In the genomic region with DNA sequence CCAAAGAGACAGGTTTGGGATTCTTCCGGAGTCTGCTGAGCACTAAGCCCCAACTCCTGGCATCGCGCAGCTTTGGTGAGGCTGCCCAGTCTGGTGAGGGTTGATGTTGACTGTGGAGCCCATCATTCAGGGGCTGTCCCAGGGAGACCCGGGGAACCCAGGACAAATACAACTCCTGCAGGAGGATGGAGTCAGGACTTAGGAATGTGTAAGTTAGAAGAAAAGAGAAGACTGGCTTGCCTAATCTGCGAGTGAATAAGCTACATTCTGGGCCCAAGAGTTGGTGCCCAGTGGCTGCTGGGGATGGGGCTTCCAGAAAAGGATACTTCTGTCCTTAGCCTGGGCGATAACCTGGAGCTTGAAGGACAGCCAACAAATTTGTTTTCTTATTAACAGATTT, we compare ENCODE assay signal across 28 cellular contexts. TPM values are rescaled to one million over a fixed set of nuclear protein-coding genes. Genes with fewer than 3 reads are reported as not detected.
A peak's percentile ranks its signal among the peaks of the same experiment; 100 is the strongest.
DNase-seq lines count a peak whose midpoint lies in the region; ATAC-seq and TF ChIP-seq lines count a peak whose summit lies in the region.
"Had no signal": no experiment of that assay in that cellular context is flagged by ENCODE, and none has a peak within 500 bp of the region (broad histone marks: within the 10 kb centered on the region; RNA-seq: fewer than 3 reads in every experiment).

No MANE protein-coding gene starts in this region.

- no peak overlapping the region for H3K4me3 Mint-ChIP-seq in activated T-helper 17 cell treated with anti-CD3 and anti-CD28 coated beads, Interleukin-2, amount 50 U/mL, for 72 hours
- H3K4me3 Mint-ChIP-seq in stimulated activated naive B cell treated with anti-CD40 and anti-IgM and Interleukin-4, amounts not matched to agents 10 μg/mL and 1 μg/mL and 100 μg/mL, for 72 hours: no peak overlapping the region
- H3K4me3 Mint-ChIP-seq: activated CD4-positive, alpha-beta memory T cell treated with anti-CD3 and anti-CD28 coated beads, Interleukin-2, amount 10 ng/mL, durations not matched to agents 7 days and 5 days; CD4-positive, alpha-beta memory T cell; dendritic cell treated with granulocyte-macrophage colony-stimulating factor and Interleukin-4, amounts not matched to agents 40 ng/mL and 50 ng/mL, for 4 days; neural progenitor cell had no signal

- H3K27ac ChIP-seq in brain microvascular endothelial cell: no peak overlapping the region
- H3K27ac ChIP-seq: cardiac muscle cell, HL-60, lower lobe of right lung, neural progenitor cell, uterus had no signal

- no peaks in the 10 kb centered on the region for H3K9me3 Mint-ChIP-seq in activated T-helper 17 cell treated with anti-CD3 and anti-CD28 coated beads, Interleukin-2, amount 50 U/mL, for 72 hours
- no peaks in the 10 kb centered on the region for H3K9me3 Mint-ChIP-seq in stimulated activated naive B cell treated with anti-CD40 and anti-IgM and Interleukin-4, amounts not matched to agents 10 μg/mL and 1 μg/mL and 100 μg/mL, for 72 hours
- H3K9me3 Mint-ChIP-seq: activated CD4-positive, alpha-beta memory T cell treated with anti-CD3 and anti-CD28 coated beads, Interleukin-2, amount 10 ng/mL, durations not matched to agents 7 days and 5 days; CD4-positive, alpha-beta memory T cell; dendritic cell treated with granulocyte-macrophage colony-stimulating factor and Interleukin-4, amounts not matched to agents 40 ng/mL and 50 ng/mL, for 4 days; neural progenitor cell had no signal

- H3K27ac Mint-ChIP-seq in activated T-helper 17 cell treated with anti-CD3 and anti-CD28 coated beads, Interleukin-2, amount 50 U/mL, for 72 hours: peak overlapping the region; percentile 37
- H3K27ac Mint-ChIP-seq in stimulated activated naive B cell treated with anti-CD40 and anti-IgM and Interleukin-4, amounts not matched to agents 10 μg/mL and 1 μg/mL and 100 μg/mL, for 72 hours: peak overlapping the region; percentile 66
- H3K27ac Mint-ChIP-seq: activated CD4-positive, alpha-beta memory T cell treated with anti-CD3 and anti-CD28 coated beads, Interleukin-2, amount 10 ng/mL, durations not matched to agents 7 days and 5 days; dendritic cell treated with granulocyte-macrophage colony-stimulating factor and Interleukin-4, amounts not matched to agents 40 ng/mL and 50 ng/mL, for 4 days; neural progenitor cell had no signal

- in situ Hi-C loops in brain microvascular endothelial cell (cut with HindIII; ENCODE audit: low pct_ligation_motif_present, low sequenced_read_pairs): no loop called here

- no peaks in the 10 kb centered on the region for H3K27me3 ChIP-seq in brain microvascular endothelial cell (replicated peaks)
- H3K27me3 ChIP-seq: cardiac muscle cell, neural progenitor cell, uterus had no signal

- no peaks in the 10 kb centered on the region for H3K4me1 Mint-ChIP-seq in activated T-helper 17 cell treated with anti-CD3 and anti-CD28 coated beads, Interleukin-2, amount 50 U/mL, for 72 hours
- H3K4me1 Mint-ChIP-seq in stimulated activated naive B cell treated with anti-CD40 and anti-IgM and Interleukin-4, amounts not matched to agents 10 μg/mL and 1 μg/mL and 100 μg/mL, for 72 hours: peaks cover 4 to 13% of the 10 kb centered on the region in 2 donors
- H3K4me1 Mint-ChIP-seq: activated CD4-positive, alpha-beta memory T cell treated with anti-CD3 and anti-CD28 coated beads, Interleukin-2, amount 10 ng/mL, durations not matched to agents 7 days and 5 days; CD4-positive, alpha-beta memory T cell had no signal

- no peaks in the 10 kb centered on the region for H3K27me3 Mint-ChIP-seq in activated T-helper 17 cell treated with anti-CD3 and anti-CD28 coated beads, Interleukin-2, amount 50 U/mL, for 72 hours
- H3K27me3 Mint-ChIP-seq in stimulated activated naive B cell treated with anti-CD40 and anti-IgM and Interleukin-4, amounts not matched to agents 10 μg/mL and 1 μg/mL and 100 μg/mL, for 72 hours: no peaks in the 10 kb centered on the region
- H3K27me3 Mint-ChIP-seq: activated CD4-positive, alpha-beta memory T cell treated with anti-CD3 and anti-CD28 coated beads, Interleukin-2, amount 10 ng/mL, durations not matched to agents 7 days and 5 days; CD4-positive, alpha-beta memory T cell; dendritic cell treated with granulocyte-macrophage colony-stimulating factor and Interleukin-4, amounts not matched to agents 40 ng/mL and 50 ng/mL, for 4 days had no signal

- no peak for TF ChIP-seq CTCF in fibroblast of pulmonary artery (IDR thresholded peaks at IDR 0.05; ENCODE audit: low read length, missing control alignments)
- TF ChIP-seq CTCF in brain microvascular endothelial cell (IDR thresholded peaks at IDR 0.05; ENCODE audit: low read depth, low read length, missing control alignments): no peak

- H3K36me3 ChIP-seq in brain microvascular endothelial cell (replicated peaks): peaks cover 3% of the 10 kb centered on the region
- H3K36me3 ChIP-seq: cardiac muscle cell, neural progenitor cell, uterus had no signal

- no peak for ATAC-seq in activated T-helper 17 cell treated with anti-CD3 and anti-CD28 coated beads, Interleukin-2, amount 50 U/mL, for 72 hours (replicated peaks)
- no peak for ATAC-seq in stimulated activated naive B cell treated with anti-CD40 and anti-IgM and Interleukin-4, amounts not matched to agents 10 μg/mL and 1 μg/mL and 100 μg/mL, for 72 hours (replicated peaks)
- ATAC-seq in GM21717 (IDR thresholded peaks at IDR 0.05; ENCODE audit: unreplicated experiment) (no peak), GM18870 (IDR thresholded peaks at IDR 0.05; ENCODE audit: unreplicated experiment) (no peak)
- ATAC-seq: lower lobe of right lung, Right ventricle myocardium inferior had no signal

- H3K36me3 Mint-ChIP-seq in activated T-helper 17 cell treated with anti-CD3 and anti-CD28 coated beads, Interleukin-2, amount 50 U/mL, for 72 hours (ENCODE audit: low read depth): peaks cover 36% of the 10 kb centered on the region
- peaks cover 43 to 53% of the 10 kb centered on the region in 2 donors for H3K36me3 Mint-ChIP-seq in stimulated activated naive B cell treated with anti-CD40 and anti-IgM and Interleukin-4, amounts not matched to agents 10 μg/mL and 1 μg/mL and 100 μg/mL, for 72 hours

- DNase-seq in HT1080 (ENCODE audit: low read depth): peak; percentile 10
- DNase-seq in fibroblast of pulmonary artery (ENCODE audit: low read depth): peak; percentile 15
- DNase-seq in stimulated activated naive B cell treated with anti-CD40 and anti-IgM and Interleukin-4, amounts not matched to agents 10 μg/mL and 1 μg/mL and 100 μg/mL, for 72 hours: no peak
- DNase-seq in brain microvascular endothelial cell: no peak
- DNase-seq: activated CD4-positive, alpha-beta memory T cell treated with anti-CD3 and anti-CD28 coated beads, Interleukin-2, amount 10 ng/mL, durations not matched to agents 7 days and 5 days; activated CD4-positive, CD25-positive, alpha-beta regulatory T cell; activated gamma-delta T cell treated with Interleukin-2 at 50 U/mL for 16 hours; activated T-cell treated with anti-CD3 and anti-CD28 coated beads for 4 hours; CD4-positive, alpha-beta memory T cell; DMS 273 treated with DMSO at 0.1 percent for 48 hours; foreskin melanocyte; GF-D8; hippocampal formation; islet precursor cell; lower lobe of right lung; MM.1S; NCI-H1694; NCI-H748 treated with DMSO at 0.1 percent for 48 hours; T1000; uterus had no signal

- no peak overlapping the region for H3K4me3 ChIP-seq in fibroblast of pulmonary artery (replicated peaks; ENCODE audit: low read depth, low read length)
- no peak overlapping the region for H3K4me3 ChIP-seq in brain microvascular endothelial cell (ENCODE audit: low read depth, low read length)
- H3K4me3 ChIP-seq: cardiac muscle cell, lower lobe of right lung, neural progenitor cell, uterus had no signal

RNA-seq across cellular contexts. Expression of a gene that starts 47.9 kb away (rescaled TPM):
- 9.6 and 12.9 TPM in 2 replicates for total RNA-seq in HT1080 (2014; rRNA removed; shearing (Covaris generic))
- polyA plus RNA-seq in HT1080 (2015; cell fraction: cytosol; rRNA removed): 11.0 and 11.5 TPM in 2 replicates
- polyA plus RNA-seq in HT1080 (2015; cell fraction: nucleus; rRNA removed): 13.7 and 14.9 TPM in 2 replicates
- total RNA-seq in activated T-helper 17 cell treated with anti-CD3 and anti-CD28 coated beads, Interleukin-2, amount 50 U/mL, for 72 hours: 10 to 100 TPM; 23.1 to 25.9 TPM

Comparison
In these comparisons a context has a peak if more than half of its experiments do, and no peak if none do; other contexts are left out.
1. DNase-seq: peak in HT1080 (single experiment) and fibroblast of pulmonary artery (single experiment); none in stimulated activated naive B cell treated with anti-CD40 and anti-IgM and Interleukin-4, amounts not matched to agents 10 μg/mL and 1 μg/mL and 100 μg/mL, for 72 hours (single experiment) and brain microvascular endothelial cell (single experiment).